ENCODE assay signal across 16 cellular contexts in genomic region chr3:23389089-23389488, GRCh38.
A peak's percentile ranks its signal among the peaks of the same experiment; 100 is the strongest.
DNase-seq lines count a peak whose midpoint lies in the region; ATAC-seq and TF ChIP-seq lines count a peak whose summit lies in the region.
"Had no signal": no experiment of that assay in that cellular context is flagged by ENCODE, and none has a peak within 500 bp of the region (broad histone marks: within the 10 kb centered on the region; RNA-seq: fewer than 3 reads in every experiment).

No MANE protein-coding gene starts in this region.

- H3F3A ChIP-seq in DOHH2 (ENCODE audit: control insufficient read depth, insufficient read depth), result no peaks in the 10 kb centered on the region

- H3K27ac ChIP-seq in DOHH2 (ENCODE audit: low read depth, low read length) (peak overlapping the region; percentile 54), VCaP (peak overlapping the region; percentile 67), ascending aorta (no peak overlapping the region)
- H3K27ac ChIP-seq: left lung, thyroid gland had no signal

- H3K79me2 ChIP-seq in DOHH2 (ENCODE audit: control insufficient read depth, low read length), result peaks cover 12% of the 10 kb centered on the region; the same call in 1 of the 2 replicates

- POLR2A ChIA-PET in activated CD8-positive, alpha-beta T cell treated with anti-CD3 and anti-CD28 coated beads for 36 hours (lab: Charles Lee), result no interaction called here

- H3K4me1 Mint-ChIP-seq in activated CD8-positive, alpha-beta T cell treated with anti-CD3 and anti-CD28 coated beads for 36 hours (ENCODE audit: low read depth), result peaks cover 3% of the 10 kb centered on the region

- peak overlapping the region; percentile 77 for H3K4me2 ChIP-seq in DOHH2 (ENCODE audit: low read length)

- ATAC-seq in left colon, result peak; percentile 92
- ATAC-seq in activated CD8-positive, alpha-beta T cell treated with anti-CD3 and anti-CD28 coated beads for 36 hours, result no peak
- ATAC-seq: left lung had no signal

- H3K27me3 Mint-ChIP-seq in activated CD8-positive, alpha-beta T cell treated with anti-CD3 and anti-CD28 coated beads for 36 hours, result no peaks in the 10 kb centered on the region
- H3K27me3 Mint-ChIP-seq: activated naive CD4-positive, alpha-beta T cell treated with anti-CD3 and anti-CD28 coated beads, Interleukin-2, amount 50 U/mL, for 24 hours; IgD-negative memory B cell had no signal

- H3K9me3 Mint-ChIP-seq in activated CD8-positive, alpha-beta T cell treated with anti-CD3 and anti-CD28 coated beads for 36 hours, result no peaks in the 10 kb centered on the region
- H3K9me3 Mint-ChIP-seq: activated naive CD4-positive, alpha-beta T cell treated with anti-CD3 and anti-CD28 coated beads, Interleukin-2, amount 50 U/mL, for 24 hours; IgD-negative memory B cell had no signal

- TF ChIP-seq CTCF in DOHH2 (IDR thresholded peaks at IDR 0.05; ENCODE audit: low read depth, low read length, poor library complexity, severe bottlenecking), result no peak
- no peak for TF ChIP-seq CTCF in VCaP (conservative IDR thresholded peaks at IDR 0.05)
- no peak for TF ChIP-seq CTCF in activated CD8-positive, alpha-beta T cell treated with anti-CD3 and anti-CD28 coated beads for 36 hours (IDR thresholded peaks at IDR 0.05)
- no peak for TF ChIP-seq CTCF in ascending aorta (IDR thresholded peaks at IDR 0.05)

- H3K9me2 ChIP-seq in DOHH2 (replicated peaks; ENCODE audit: control insufficient read depth, low read length), result no peaks in the 10 kb centered on the region

- H3K4me3 Mint-ChIP-seq in activated CD8-positive, alpha-beta T cell treated with anti-CD3 and anti-CD28 coated beads for 36 hours, result no peak overlapping the region
- H3K4me3 Mint-ChIP-seq: activated naive CD4-positive, alpha-beta T cell treated with anti-CD3 and anti-CD28 coated beads, Interleukin-2, amount 50 U/mL, for 24 hours; nephron progenitor cell had no signal

- H3K36me3 ChIP-seq in DOHH2 (ENCODE audit: control insufficient read depth, low read length) (peaks cover 8% of the 10 kb centered on the region; the same call in 1 of the 2 replicates), ascending aorta (no peaks in the 10 kb centered on the region)
- H3K36me3 ChIP-seq: left lung, thyroid gland had no signal

- peak; percentile 76 for DNase-seq in NCI-H2029 treated with DMSO at 0.1 percent for 48 hours (lab: John Stamatoyannopoulos, UW)
- peak; percentile 31 to 38 for DNase-seq in left colon
- DNase-seq in activated CD8-positive, alpha-beta T cell treated with anti-CD3 and anti-CD28 coated beads for 36 hours, result no peak
- no peak for DNase-seq in ascending aorta (ENCODE audit: low spot score in 2 of 2)
- DNase-seq in activated CD4-positive, CD25-positive, alpha-beta regulatory T cell treated with anti-CD3 and anti-CD28 coated beads, Interleukin-2, amount 50 U/mL, for 72 hours, result no peak
- DNase-seq in hepatic stellate cell (ENCODE audit: low spot score), result no peak
- DNase-seq: activated CD8-positive, alpha-beta memory T cell treated with anti-CD3 and anti-CD28 coated beads, Interleukin-2, amount 50 U/mL, for 48 hours; left lung; nephron progenitor cell; stimulated activated CD4-positive, alpha-beta T cell treated with anti-CD3 and anti-CD28 coated beads, Interleukin-2, amount 100 ng/mL, for 24 hours; stimulated activated CD8-positive, alpha-beta memory T cell treated with anti-CD3 and anti-CD28 coated beads, Interleukin-4, amount 100 ng/mL, for 48 hours; thyroid gland had no signal

- H3K27ac Mint-ChIP-seq in activated CD8-positive, alpha-beta T cell treated with anti-CD3 and anti-CD28 coated beads for 36 hours, result no peak overlapping the region
- H3K27ac Mint-ChIP-seq: activated naive CD4-positive, alpha-beta T cell treated with anti-CD3 and anti-CD28 coated beads, Interleukin-2, amount 50 U/mL, for 24 hours; nephron progenitor cell had no signal

- H3K4me1 ChIP-seq in DOHH2 (ENCODE audit: control insufficient read depth, low read length), result peaks cover 83% of the 10 kb centered on the region
- no peaks in the 10 kb centered on the region for H3K4me1 ChIP-seq in ascending aorta
- H3K4me1 ChIP-seq: left lung had no signal

- H3K9me3 ChIP-seq in DOHH2 (ENCODE audit: control insufficient read depth, insufficient read depth, low read length), result no peaks in the 10 kb centered on the region
- H3K9me3 ChIP-seq in ascending aorta, result no peaks in the 10 kb centered on the region
- H3K9me3 ChIP-seq: left lung, thyroid gland had no signal

- CTCF ChIA-PET in activated CD8-positive, alpha-beta T cell treated with anti-CD3 and anti-CD28 coated beads for 36 hours (lab: Charles Lee), result no interaction called here

- intact Hi-C loops in left colon (cut with DNase I, micrococcal nuclease) (no loop called here), ascending aorta (cut with DNase I) (no loop called here)
- intact Hi-C loops in activated CD8-positive, alpha-beta T cell treated with anti-CD3 and anti-CD28 coated beads for 36 hours (cut with micrococcal nuclease), result no loop called here

- H3K4me3 ChIP-seq in DOHH2 (ENCODE audit: low read length) (peak overlapping the region; percentile 53), ascending aorta (no peak overlapping the region)
- H3K4me3 ChIP-seq: left lung, thyroid gland had no signal

- peaks cover 3% of the 10 kb centered on the region for H3K36me3 Mint-ChIP-seq in activated CD8-positive, alpha-beta T cell treated with anti-CD3 and anti-CD28 coated beads for 36 hours (ENCODE audit: low read depth)
- H3K36me3 Mint-ChIP-seq: activated naive CD4-positive, alpha-beta T cell treated with anti-CD3 and anti-CD28 coated beads, Interleukin-2, amount 50 U/mL, for 24 hours; IgD-negative memory B cell had no signal

- no peaks in the 10 kb centered on the region for H3K27me3 ChIP-seq in DOHH2 (ENCODE audit: control insufficient read depth, low read length)
- H3K27me3 ChIP-seq in ascending aorta, result no peaks in the 10 kb centered on the region
- H3K27me3 ChIP-seq: left lung, thyroid gland had no signal

- no peaks in the 10 kb centered on the region for H4K20me1 ChIP-seq in DOHH2 (ENCODE audit: control insufficient read depth, insufficient read depth, low read depth, low read length)

Comparison
In these comparisons a context has a peak if more than half of its experiments do, and no peak if none do; other contexts are left out.
1. H3K27ac ChIP-seq: peak in DOHH2 (single experiment) and VCaP (single experiment); none in ascending aorta (0 of 2).
2. DNase-seq: peak in NCI-H2029 treated with DMSO at 0.1 percent for 48 hours (single experiment) and left colon (2 of 2); none in activated CD8-positive, alpha-beta T cell treated with anti-CD3 and anti-CD28 coated beads for 36 hours (single experiment), ascending aorta (0 of 2), activated CD4-positive, CD25-positive, alpha-beta regulatory T cell treated with anti-CD3 and anti-CD28 coated beads, Interleukin-2, amount 50 U/mL, for 72 hours (single experiment) and hepatic stellate cell (single experiment).